Comparison of ENCODE assay signal across 8 cellular contexts in genomic region chr11:17483505-17483904, GRCh38. TPM values are rescaled to one million over a fixed set of nuclear protein-coding genes. Genes with fewer than 3 reads are reported as not detected.
"Had no signal": no experiment of that assay in that cellular context is flagged by ENCODE, and none has a peak within 500 bp of the region (broad histone marks: within the 10 kb centered on the region; RNA-seq: fewer than 3 reads in every experiment).

No MANE protein-coding gene starts in this region.

- DNase-seq: GDM1, GF-D8 had no signal

- ATAC-seq: GM12878 had no signal

- H3K4me3 ChIP-seq: GM12878 had no signal

- FAIRE-seq: G401.6, GM12878, GM12891, GM12892, GM18507, GM19239 had no signal

RNA-seq across cellular contexts. Expression of gene ABCC8, which starts 6.9 kb away (rescaled TPM):
- total RNA-seq: GM12878 had no signal
- polyA plus RNA-seq: GM12878 had no signal
